Comparison of ENCODE assay signal across 1 cellular context in the genomic region with DNA sequence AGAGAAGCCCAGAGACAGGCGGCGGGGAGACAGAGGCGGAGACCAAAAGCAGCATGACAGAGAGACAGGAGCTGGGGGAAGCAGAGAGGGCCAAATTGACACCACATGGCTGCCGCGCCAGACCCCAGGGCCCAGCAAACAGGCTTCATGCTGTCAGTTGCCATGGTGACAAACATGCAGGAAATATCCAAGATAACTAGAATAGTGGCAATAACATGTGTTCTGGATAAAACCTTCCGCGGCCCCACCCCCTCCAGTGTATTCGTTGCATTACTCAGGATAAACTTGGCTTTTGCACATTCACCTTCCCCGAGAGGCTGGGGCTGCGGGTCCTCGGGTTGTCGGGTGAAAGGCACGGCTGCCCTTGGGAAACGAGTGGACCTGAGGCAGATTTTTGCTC.
TF ChIP-seq lines count a peak whose summit lies in the region.

No MANE protein-coding gene starts in this region.

TF ChIP-seq in GM23338, 12 proteins besides CTCF, POLR2A, EP300 and RAD21:
- TF ChIP-seq, protein P1, sequence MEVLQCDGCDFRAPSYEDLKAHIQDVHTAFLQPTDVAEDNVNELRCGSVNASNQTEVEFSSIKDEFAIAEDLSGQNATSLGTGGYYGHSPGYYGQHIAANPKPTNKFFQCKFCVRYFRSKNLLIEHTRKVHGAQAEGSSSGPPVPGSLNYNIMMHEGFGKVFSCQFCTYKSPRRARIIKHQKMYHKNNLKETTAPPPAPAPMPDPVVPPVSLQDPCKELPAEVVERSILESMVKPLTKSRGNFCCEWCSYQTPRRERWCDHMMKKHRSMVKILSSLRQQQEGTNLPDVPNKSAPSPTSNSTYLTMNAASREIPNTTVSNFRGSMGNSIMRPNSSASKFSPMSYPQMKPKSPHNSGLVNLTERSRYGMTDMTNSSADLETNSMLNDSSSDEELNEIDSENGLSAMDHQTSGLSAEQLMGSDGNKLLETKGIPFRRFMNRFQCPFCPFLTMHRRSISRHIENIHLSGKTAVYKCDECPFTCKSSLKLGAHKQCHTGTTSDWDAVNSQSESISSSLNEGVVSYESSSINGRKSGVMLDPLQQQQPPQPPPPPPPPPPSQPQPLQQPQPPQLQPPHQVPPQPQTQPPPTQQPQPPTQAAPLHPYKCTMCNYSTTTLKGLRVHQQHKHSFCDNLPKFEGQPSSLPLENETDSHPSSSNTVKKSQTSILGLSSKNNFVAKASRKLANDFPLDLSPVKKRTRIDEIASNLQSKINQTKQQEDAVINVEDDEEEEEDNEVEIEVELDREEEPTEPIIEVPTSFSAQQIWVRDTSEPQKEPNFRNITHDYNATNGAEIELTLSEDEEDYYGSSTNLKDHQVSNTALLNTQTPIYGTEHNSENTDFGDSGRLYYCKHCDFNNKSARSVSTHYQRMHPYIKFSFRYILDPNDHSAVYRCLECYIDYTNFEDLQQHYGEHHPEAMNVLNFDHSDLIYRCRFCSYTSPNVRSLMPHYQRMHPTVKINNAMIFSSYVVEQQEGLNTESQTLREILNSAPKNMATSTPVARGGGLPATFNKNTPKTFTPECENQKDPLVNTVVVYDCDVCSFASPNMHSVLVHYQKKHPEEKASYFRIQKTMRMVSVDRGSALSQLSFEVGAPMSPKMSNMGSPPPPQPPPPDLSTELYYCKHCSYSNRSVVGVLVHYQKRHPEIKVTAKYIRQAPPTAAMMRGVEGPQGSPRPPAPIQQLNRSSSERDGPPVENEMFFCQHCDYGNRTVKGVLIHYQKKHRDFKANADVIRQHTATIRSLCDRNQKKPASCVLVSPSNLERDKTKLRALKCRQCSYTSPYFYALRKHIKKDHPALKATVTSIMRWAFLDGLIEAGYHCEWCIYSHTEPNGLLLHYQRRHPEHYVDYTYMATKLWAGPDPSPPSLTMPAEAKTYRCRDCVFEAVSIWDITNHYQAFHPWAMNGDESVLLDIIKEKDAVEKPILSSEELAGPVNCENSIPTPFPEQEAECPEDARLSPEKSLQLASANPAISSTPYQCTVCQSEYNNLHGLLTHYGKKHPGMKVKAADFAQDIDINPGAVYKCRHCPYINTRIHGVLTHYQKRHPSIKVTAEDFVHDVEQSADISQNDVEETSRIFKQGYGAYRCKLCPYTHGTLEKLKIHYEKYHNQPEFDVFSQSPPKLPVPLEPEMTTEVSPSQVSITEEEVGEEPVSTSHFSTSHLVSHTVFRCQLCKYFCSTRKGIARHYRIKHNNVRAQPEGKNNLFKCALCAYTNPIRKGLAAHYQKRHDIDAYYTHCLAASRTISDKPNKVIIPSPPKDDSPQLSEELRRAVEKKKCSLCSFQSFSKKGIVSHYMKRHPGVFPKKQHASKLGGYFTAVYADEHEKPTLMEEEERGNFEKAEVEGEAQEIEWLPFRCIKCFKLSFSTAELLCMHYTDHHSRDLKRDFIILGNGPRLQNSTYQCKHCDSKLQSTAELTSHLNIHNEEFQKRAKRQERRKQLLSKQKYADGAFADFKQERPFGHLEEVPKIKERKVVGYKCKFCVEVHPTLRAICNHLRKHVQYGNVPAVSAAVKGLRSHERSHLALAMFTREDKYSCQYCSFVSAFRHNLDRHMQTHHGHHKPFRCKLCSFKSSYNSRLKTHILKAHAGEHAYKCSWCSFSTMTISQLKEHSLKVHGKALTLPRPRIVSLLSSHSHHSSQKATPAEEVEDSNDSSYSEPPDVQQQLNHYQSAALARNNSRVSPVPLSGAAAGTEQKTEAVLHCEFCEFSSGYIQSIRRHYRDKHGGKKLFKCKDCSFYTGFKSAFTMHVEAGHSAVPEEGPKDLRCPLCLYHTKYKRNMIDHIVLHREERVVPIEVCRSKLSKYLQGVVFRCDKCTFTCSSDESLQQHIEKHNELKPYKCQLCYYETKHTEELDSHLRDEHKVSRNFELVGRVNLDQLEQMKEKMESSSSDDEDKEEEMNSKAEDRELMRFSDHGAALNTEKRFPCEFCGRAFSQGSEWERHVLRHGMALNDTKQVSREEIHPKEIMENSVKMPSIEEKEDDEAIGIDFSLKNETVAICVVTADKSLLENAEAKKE (CRISPR knock-in tag; IDR thresholded peaks at IDR 0.05) = no peak
- no peak for TF ChIP-seq ZNF114 (CRISPR knock-in tag; IDR thresholded peaks at IDR 0.05)
- no peak for TF ChIP-seq NANOG (IDR thresholded peaks at IDR 0.05; ENCODE audit: borderline replicate concordance)
- TF ChIP-seq, protein P2, sequence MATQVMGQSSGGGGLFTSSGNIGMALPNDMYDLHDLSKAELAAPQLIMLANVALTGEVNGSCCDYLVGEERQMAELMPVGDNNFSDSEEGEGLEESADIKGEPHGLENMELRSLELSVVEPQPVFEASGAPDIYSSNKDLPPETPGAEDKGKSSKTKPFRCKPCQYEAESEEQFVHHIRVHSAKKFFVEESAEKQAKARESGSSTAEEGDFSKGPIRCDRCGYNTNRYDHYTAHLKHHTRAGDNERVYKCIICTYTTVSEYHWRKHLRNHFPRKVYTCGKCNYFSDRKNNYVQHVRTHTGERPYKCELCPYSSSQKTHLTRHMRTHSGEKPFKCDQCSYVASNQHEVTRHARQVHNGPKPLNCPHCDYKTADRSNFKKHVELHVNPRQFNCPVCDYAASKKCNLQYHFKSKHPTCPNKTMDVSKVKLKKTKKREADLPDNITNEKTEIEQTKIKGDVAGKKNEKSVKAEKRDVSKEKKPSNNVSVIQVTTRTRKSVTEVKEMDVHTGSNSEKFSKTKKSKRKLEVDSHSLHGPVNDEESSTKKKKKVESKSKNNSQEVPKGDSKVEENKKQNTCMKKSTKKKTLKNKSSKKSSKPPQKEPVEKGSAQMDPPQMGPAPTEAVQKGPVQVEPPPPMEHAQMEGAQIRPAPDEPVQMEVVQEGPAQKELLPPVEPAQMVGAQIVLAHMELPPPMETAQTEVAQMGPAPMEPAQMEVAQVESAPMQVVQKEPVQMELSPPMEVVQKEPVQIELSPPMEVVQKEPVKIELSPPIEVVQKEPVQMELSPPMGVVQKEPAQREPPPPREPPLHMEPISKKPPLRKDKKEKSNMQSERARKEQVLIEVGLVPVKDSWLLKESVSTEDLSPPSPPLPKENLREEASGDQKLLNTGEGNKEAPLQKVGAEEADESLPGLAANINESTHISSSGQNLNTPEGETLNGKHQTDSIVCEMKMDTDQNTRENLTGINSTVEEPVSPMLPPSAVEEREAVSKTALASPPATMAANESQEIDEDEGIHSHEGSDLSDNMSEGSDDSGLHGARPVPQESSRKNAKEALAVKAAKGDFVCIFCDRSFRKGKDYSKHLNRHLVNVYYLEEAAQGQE (IDR thresholded peaks at IDR 0.05; ENCODE audit: unreplicated experiment) = no peak
- TF ChIP-seq ZNF331 (CRISPR knock-in tag; IDR thresholded peaks at IDR 0.05; ENCODE audit: low read depth) = no peak
- no peak for TF ChIP-seq STAT1 (IDR thresholded peaks at IDR 0.05; ENCODE audit: unreplicated experiment)
- no peak for TF ChIP-seq EZH2phosphoT487 (IDR thresholded peaks at IDR 0.05; ENCODE audit: unreplicated experiment)
- TF ChIP-seq EZH2 (IDR thresholded peaks at IDR 0.05; ENCODE audit: low read depth, unreplicated experiment) = no peak
TF ChIP-seq in GM23338: peak in this region for 0.
